In the genomic region with DNA sequence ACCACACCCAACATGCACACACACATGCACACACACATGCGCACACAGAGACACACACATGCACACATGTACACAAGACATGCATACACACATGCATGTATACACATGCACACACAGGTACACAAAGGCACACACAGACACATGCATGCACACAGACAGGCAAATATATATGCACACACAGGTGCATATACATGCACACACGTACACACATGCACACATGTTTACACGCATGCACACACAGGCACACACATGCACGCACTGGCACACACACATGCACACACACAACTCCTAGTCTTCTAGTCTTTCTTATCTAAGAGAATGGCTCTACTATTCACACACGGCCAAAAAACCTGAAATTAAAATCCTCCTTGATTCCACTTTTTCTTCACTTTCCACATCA, we compare ENCODE assay signal across 2 cellular contexts.
TF ChIP-seq lines count a peak whose summit lies in the region.

No MANE protein-coding gene starts in this region.

TF ChIP-seq in HepG2, 621 proteins besides CTCF, POLR2A, EP300 and RAD21:
- TF ChIP-seq, protein P1, sequence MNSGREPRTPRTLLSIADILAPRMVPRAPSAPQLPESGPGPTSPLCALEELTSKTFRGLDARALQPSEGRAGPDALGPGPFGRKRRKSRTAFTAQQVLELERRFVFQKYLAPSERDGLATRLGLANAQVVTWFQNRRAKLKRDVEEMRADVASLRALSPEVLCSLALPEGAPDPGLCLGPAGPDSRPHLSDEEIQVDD (CRISPR knock-in tag; IDR thresholded peaks at IDR 0.05; ENCODE audit: borderline replicate concordance) = no peak
- TF ChIP-seq, protein P2, sequence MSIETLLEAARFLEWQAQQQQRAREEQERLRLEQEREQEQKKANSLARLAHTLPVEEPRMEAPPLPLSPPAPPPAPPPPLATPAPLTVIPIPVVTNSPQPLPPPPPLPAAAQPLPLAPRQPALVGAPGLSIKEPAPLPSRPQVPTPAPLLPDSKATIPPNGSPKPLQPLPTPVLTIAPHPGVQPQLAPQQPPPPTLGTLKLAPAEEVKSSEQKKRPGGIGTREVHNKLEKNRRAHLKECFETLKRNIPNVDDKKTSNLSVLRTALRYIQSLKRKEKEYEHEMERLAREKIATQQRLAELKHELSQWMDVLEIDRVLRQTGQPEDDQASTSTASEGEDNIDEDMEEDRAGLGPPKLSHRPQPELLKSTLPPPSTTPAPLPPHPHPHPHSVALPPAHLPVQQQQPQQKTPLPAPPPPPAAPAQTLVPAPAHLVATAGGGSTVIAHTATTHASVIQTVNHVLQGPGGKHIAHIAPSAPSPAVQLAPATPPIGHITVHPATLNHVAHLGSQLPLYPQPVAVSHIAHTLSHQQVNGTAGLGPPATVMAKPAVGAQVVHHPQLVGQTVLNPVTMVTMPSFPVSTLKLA (IDR thresholded peaks at IDR 0.05) = peak; percentile 85
- no peak for TF ChIP-seq ZNF740 (CRISPR knock-in tag; IDR thresholded peaks at IDR 0.05)
- TF ChIP-seq ZNF564 (CRISPR knock-in tag; IDR thresholded peaks at IDR 0.05) = no peak

TF ChIP-seq in H1, 55 proteins besides CTCF, POLR2A, EP300 and RAD21 (continued from another document):
- no peak for TF ChIP-seq HDAC6 (IDR thresholded peaks at IDR 0.05; ENCODE audit: low read depth, low read length)
- TF ChIP-seq ASH2L (IDR thresholded peaks at IDR 0.05; ENCODE audit: low read length) = no peak
- TF ChIP-seq CHD1 (IDR thresholded peaks at IDR 0.05; ENCODE audit: low read depth, low read length) = no peak
- no peak for TF ChIP-seq TEAD4 (IDR thresholded peaks at IDR 0.05; ENCODE audit: low read depth, low read length)
- no peak for TF ChIP-seq JUN (IDR thresholded peaks at IDR 0.05; ENCODE audit: low read depth, low read length)
- no peak for TF ChIP-seq SIX5 (IDR thresholded peaks at IDR 0.05; ENCODE audit: low read depth, low read length)
- TF ChIP-seq NANOG (IDR thresholded peaks at IDR 0.05; ENCODE audit: insufficient read depth, low read depth, low read length, poor library complexity, severe bottlenecking) = no peak
- no peak for TF ChIP-seq GTF2F1 (IDR thresholded peaks at IDR 0.05; ENCODE audit: borderline replicate concordance, low read depth, low read length)
- TF ChIP-seq USF2 (IDR thresholded peaks at IDR 0.05; ENCODE audit: low read length) = no peak
- no peak for TF ChIP-seq GABPA (IDR thresholded peaks at IDR 0.05; ENCODE audit: borderline replicate concordance, insufficient read depth, low read length)
